ENCODE assay signal across 8 cellular contexts in the genomic region with DNA sequence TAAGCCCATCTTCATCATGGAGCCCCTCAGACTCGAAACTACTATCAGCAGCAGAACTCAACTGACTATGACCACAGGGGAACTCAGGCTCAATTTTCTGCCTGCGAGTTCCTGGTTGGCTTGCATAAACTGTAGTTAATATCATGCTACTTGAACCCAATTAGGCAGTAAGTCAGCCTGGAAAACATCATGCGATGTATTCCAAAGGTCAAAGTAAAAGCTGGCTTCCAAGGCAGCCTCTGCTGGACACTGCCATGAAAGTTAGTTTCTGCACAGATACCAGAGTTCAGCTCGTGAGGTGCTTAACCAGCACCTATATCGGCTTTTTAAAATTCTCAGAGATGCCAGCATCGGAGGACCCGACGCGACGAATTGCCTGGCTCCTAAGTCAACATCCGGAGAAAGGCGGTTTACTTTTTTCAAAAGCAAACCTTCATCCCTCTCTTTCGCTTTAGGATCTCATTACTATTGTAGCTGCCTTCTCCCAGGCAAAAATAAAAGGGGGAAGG. TPM values are rescaled to one million over a fixed set of nuclear protein-coding genes. Genes with fewer than 3 reads are reported as not detected.
A peak's percentile ranks its signal among the peaks of the same experiment; 100 is the strongest.
DNase-seq lines count a peak whose midpoint lies in the region; ATAC-seq and TF ChIP-seq lines count a peak whose summit lies in the region.

No MANE protein-coding gene starts in this region.

- peak overlapping the region; percentile 99 for H3K4me2 ChIP-seq in smooth muscle cell

- H3K4me1 ChIP-seq in iPS-15b (ENCODE audit: control insufficient read depth, insufficient read depth, low read length) (peaks cover 18% of the 10 kb centered on the region), smooth muscle cell (ENCODE audit: low read depth) (peaks cover 37% of the 10 kb centered on the region)

- H3F3A ChIP-seq in smooth muscle cell (ENCODE audit: low read depth), result no peaks in the 10 kb centered on the region

- no peak for ATAC-seq in activated CD4-positive, CD25-positive, alpha-beta regulatory T cell treated with anti-CD3 and anti-CD28 coated beads, Interleukin-2, amount 50 U/mL, for 24 hours
- ATAC-seq in GM18867 (IDR thresholded peaks at IDR 0.05; ENCODE audit: unreplicated experiment) (no peak), HG02759 (IDR thresholded peaks at IDR 0.05; ENCODE audit: unreplicated experiment) (no peak)

- peak overlapping the region; percentile 98 for H3K4me3 ChIP-seq in AG09309 (ENCODE audit: control insufficient read depth, low read depth, low read length)
- peak overlapping the region; percentile 94 for H3K4me3 ChIP-seq in iPS-15b (ENCODE audit: low read depth, low read length)
- H3K4me3 ChIP-seq in smooth muscle cell, result peak overlapping the region; percentile 81

- H3K9ac ChIP-seq in iPS-15b (ENCODE audit: low read depth, low read length) (peak overlapping the region; percentile 73), smooth muscle cell (ENCODE audit: low read depth) (peak overlapping the region; percentile 93)

- H3K27ac ChIP-seq in adipose tissue (ENCODE audit: low read depth, low read length), result peak overlapping the region; percentile 95
- peak overlapping the region; percentile 96 for H3K27ac ChIP-seq in smooth muscle cell (ENCODE audit: low read depth)

- H3K9me3 ChIP-seq in iPS-15b (ENCODE audit: control insufficient read depth, insufficient read depth, low read length) (no peaks in the 10 kb centered on the region), smooth muscle cell (replicated peaks; ENCODE audit: low read depth) (no peaks in the 10 kb centered on the region)

- peaks cover 51% of the 10 kb centered on the region for H4K20me1 ChIP-seq in smooth muscle cell (ENCODE audit: low read depth)

- peaks cover 6% of the 10 kb centered on the region for H3K36me3 Mint-ChIP-seq in HFFc6 (ENCODE audit: low read depth)

- WGBS in adipose tissue, 3 donors, result 1 to 3% (median 1%) methylated on average over 13 of the region's 13 CpGs
- WGBS in smooth muscle cell (ENCODE audit: low lambda C conversion rate), result 12% methylated on average over 13 of the region's 13 CpGs

- DNase-seq in AG09309 (ENCODE audit: low read depth) (no peak), HFFc6 (no peak), smooth muscle cell (lab: John Stamatoyannopoulos, UW; ENCODE audit: unreplicated experiment) (no peak)

- H3K27me3 ChIP-seq in iPS-15b (ENCODE audit: control insufficient read depth, insufficient read depth, low read length) (peaks cover 8% of the 10 kb centered on the region), smooth muscle cell (ENCODE audit: low read depth) (no peaks in the 10 kb centered on the region)

- peaks cover 81% of the 10 kb centered on the region for H3K79me2 ChIP-seq in smooth muscle cell (ENCODE audit: low read depth)

- no peaks in the 10 kb centered on the region for H3K9me3 Mint-ChIP-seq in HFFc6

- peak overlapping the region; percentile 97 for H3K27ac Mint-ChIP-seq in HFFc6

- peak overlapping the region; percentile 89 for H2AFZ ChIP-seq in smooth muscle cell (ENCODE audit: low read depth)

- peaks cover 2% of the 10 kb centered on the region for H3K27me3 Mint-ChIP-seq in HFFc6 (ENCODE audit: insufficient read depth)

- H3K36me3 ChIP-seq in iPS-15b (ENCODE audit: control insufficient read depth, insufficient read depth, low read length) (peaks cover 3% of the 10 kb centered on the region), smooth muscle cell (ENCODE audit: low read depth) (no peaks in the 10 kb centered on the region)

- H3K4me3 Mint-ChIP-seq in HFFc6, result peak overlapping the region; percentile 97

- peaks cover 56% of the 10 kb centered on the region for H3K4me1 Mint-ChIP-seq in HFFc6 (ENCODE audit: low read depth)

- no peak for TF ChIP-seq CTCF in AG09309 (IDR thresholded peaks at IDR 0.05; ENCODE audit: control insufficient read depth, insufficient read depth, low read depth, low read length, missing control alignments)
- TF ChIP-seq CTCF in HFFc6 (IDR thresholded peaks at IDR 0.05), result no peak
- no peak for TF ChIP-seq CTCF in smooth muscle cell (IDR thresholded peaks at IDR 0.05; ENCODE audit: borderline replicate concordance, insufficient read depth, poor library complexity, severe bottlenecking)

RNA-seq across cellular contexts. Expression of a gene that starts 3.8 kb away (rescaled TPM):
- total RNA-seq in HFFc6 (2021; fragmentation: NEBNext Ultra II Directional; extraction: Animal tissue kit (Norgen Biotek cat#: 25700)), result 100 to 1,000 TPM in 5 of 6 experiments, 10 to 100 TPM in 1; 95.7 to 130 (median 118) TPM
- polyA plus RNA-seq in adipose tissue, result 10 to 100 TPM; 41.9 to 81.2 (median 79.5) TPM
- total RNA-seq in smooth muscle cell, result 63.1 and 71.8 TPM in 2 replicates
- 93.7 and 129 TPM in 2 replicates for polyA plus RNA-seq in smooth muscle cell
